In genomic region chr3:186331043-186331442, GRCh38 we compare ENCODE assay signal across 26 cellular contexts. TPM values are rescaled to one million over a fixed set of nuclear protein-coding genes. Genes with fewer than 3 reads are reported as not detected.
DNase-seq lines count a peak whose midpoint lies in the region; ATAC-seq, FAIRE-seq and TF ChIP-seq lines count a peak whose summit lies in the region.
"Had no signal": no experiment of that assay in that cellular context is flagged by ENCODE, and none has a peak within 500 bp of the region (broad histone marks: within the 10 kb centered on the region; RNA-seq: fewer than 3 reads in every experiment).

No MANE protein-coding gene starts in this region.

- no peak for TF ChIP-seq CTCF in neutrophil (IDR thresholded peaks at IDR 0.05)
- no peak for TF ChIP-seq CTCF in CD8-positive, alpha-beta T cell (IDR thresholded peaks at IDR 0.05)

- no peaks in the 10 kb centered on the region for H3K27me3 ChIP-seq in neutrophil
- H3K27me3 ChIP-seq in CD8-positive, alpha-beta T cell (ENCODE audit: insufficient read depth, low read length), result no peaks in the 10 kb centered on the region
- H3K27me3 ChIP-seq: upper lobe of right lung had no signal

- CTCF ChIA-PET in activated CD4-positive, alpha-beta T cell treated with anti-CD3 and anti-CD28 coated beads, Interleukin-2, amount 10 ng/mL, durations not matched to agents 7 days and 5 days (lab: Charles Lee), result no interaction called here
- CTCF ChIA-PET in CD8-positive, alpha-beta T cell (lab: Charles Lee), result interaction anchor here (1.6 kb wide), 1 partner anchor 9 kb away, joined by 4 read pairs; no protein-coding TSS in a partner anchor

- H3K27ac Mint-ChIP-seq in activated CD4-positive, alpha-beta T cell treated with anti-CD3 and anti-CD28 coated beads, Interleukin-2, amount 10 ng/mL, durations not matched to agents 7 days and 5 days, result no peak overlapping the region
- H3K27ac Mint-ChIP-seq in CD8-positive, alpha-beta T cell, result no peak overlapping the region
- H3K27ac Mint-ChIP-seq: CD4-positive, alpha-beta T cell; nephron had no signal

- H3K4me3 ChIP-seq in neutrophil (ENCODE audit: low read depth in 1 of 2, low read length in 1 of 2), result no peak overlapping the region
- no peak overlapping the region for H3K4me3 ChIP-seq in CD8-positive, alpha-beta T cell (ENCODE audit: low read depth, low read length)
- H3K4me3 ChIP-seq: A549, GM23248, upper lobe of right lung had no signal

- no peak for FAIRE-seq in GM12891 (lab: Jason Lieb, UNC)
- FAIRE-seq: A549, HTR-8/SVneo had no signal

- H3K4me1 Mint-ChIP-seq in activated CD4-positive, alpha-beta T cell treated with anti-CD3 and anti-CD28 coated beads, Interleukin-2, amount 10 ng/mL, durations not matched to agents 7 days and 5 days, result no peaks in the 10 kb centered on the region
- H3K4me1 Mint-ChIP-seq in CD8-positive, alpha-beta T cell (ENCODE audit: low read depth), result no peaks in the 10 kb centered on the region
- H3K4me1 Mint-ChIP-seq: nephron had no signal

- DNase-seq in activated CD4-positive, alpha-beta T cell treated with anti-CD3 and anti-CD28 coated beads for 48 hours, result peak; percentile 9
- DNase-seq in activated CD4-positive, alpha-beta T cell treated with anti-CD3 and anti-CD28 coated beads, Interleukin-2, amount 10 ng/mL, durations not matched to agents 7 days and 5 days, result no peak
- DNase-seq in GM12891 (ENCODE audit: insufficient read length, low spot score) (no peak), posterior cingulate gyrus (no peak)
- no peak for DNase-seq in CD8-positive, alpha-beta T cell
- DNase-seq: activated CD4-positive, CD25-positive, alpha-beta regulatory T cell; activated gamma-delta T cell; CD4-positive, alpha-beta T cell; central memory CD4-positive, alpha-beta T cell; cortex of kidney; effector memory CD4-positive, alpha-beta T cell; erythroblast; glutamatergic neuron; GM23248; NCI-H1105 treated with DMSO at 0.1 percent for 48 hours; NCI-H1930; NCI-H524 treated with DMSO at 0.1 percent for 48 hours; OCI-M1; stimulated activated naive CD4-positive, alpha-beta T cell; upper lobe of right lung had no signal

- peaks cover 30 to 54% of the 10 kb centered on the region in 2 experiments for H3K4me1 ChIP-seq in neutrophil (ENCODE audit: control insufficient read depth in 1 of 2, insufficient read depth in 1 of 2, low read depth in 1 of 2, low read length in 1 of 2)
- H3K4me1 ChIP-seq in CD8-positive, alpha-beta T cell (ENCODE audit: insufficient read depth, low read length), result no peaks in the 10 kb centered on the region
- H3K4me1 ChIP-seq: A549, upper lobe of right lung had no signal

- POLR2A ChIA-PET in activated CD4-positive, alpha-beta T cell treated with anti-CD3 and anti-CD28 coated beads, Interleukin-2, amount 10 ng/mL, durations not matched to agents 7 days and 5 days (lab: Charles Lee), result no interaction called here
- POLR2A ChIA-PET in CD8-positive, alpha-beta T cell (lab: Charles Lee), result no interaction called here

- H3K9me3 Mint-ChIP-seq in activated CD4-positive, alpha-beta T cell treated with anti-CD3 and anti-CD28 coated beads, Interleukin-2, amount 10 ng/mL, durations not matched to agents 7 days and 5 days, result no peaks in the 10 kb centered on the region
- no peaks in the 10 kb centered on the region for H3K9me3 Mint-ChIP-seq in CD8-positive, alpha-beta T cell
- H3K9me3 Mint-ChIP-seq: CD4-positive, alpha-beta T cell; nephron had no signal

- H3K27me3 Mint-ChIP-seq in activated CD4-positive, alpha-beta T cell treated with anti-CD3 and anti-CD28 coated beads, Interleukin-2, amount 10 ng/mL, durations not matched to agents 7 days and 5 days, result peaks cover 11% of the 10 kb centered on the region
- peaks cover 6% of the 10 kb centered on the region for H3K27me3 Mint-ChIP-seq in CD8-positive, alpha-beta T cell (ENCODE audit: low read depth)

- TF ChIP-seq POLR2A in GM12891 (IDR thresholded peaks at IDR 0.05; ENCODE audit: low read depth, low read length), result no peak

- no peaks in the 10 kb centered on the region for H3K36me3 Mint-ChIP-seq in activated CD4-positive, alpha-beta T cell treated with anti-CD3 and anti-CD28 coated beads, Interleukin-2, amount 10 ng/mL, durations not matched to agents 7 days and 5 days (ENCODE audit: low read depth)
- H3K36me3 Mint-ChIP-seq in CD8-positive, alpha-beta T cell, result no peaks in the 10 kb centered on the region

- H3K4me3 Mint-ChIP-seq in activated CD4-positive, alpha-beta T cell treated with anti-CD3 and anti-CD28 coated beads, Interleukin-2, amount 10 ng/mL, durations not matched to agents 7 days and 5 days, result no peak overlapping the region
- H3K4me3 Mint-ChIP-seq in CD8-positive, alpha-beta T cell, result no peak overlapping the region
- H3K4me3 Mint-ChIP-seq: CD4-positive, alpha-beta T cell; nephron had no signal

- intact Hi-C loops in posterior cingulate gyrus (cut with DNase I), result no loop called here
- intact Hi-C loops in CD8-positive, alpha-beta T cell (cut with DNase I, micrococcal nuclease), result no loop called here

- peaks cover 3% of the 10 kb centered on the region for H3K36me3 ChIP-seq in neutrophil
- no peaks in the 10 kb centered on the region for H3K36me3 ChIP-seq in CD8-positive, alpha-beta T cell (ENCODE audit: insufficient read depth, low read length)
- H3K36me3 ChIP-seq: upper lobe of right lung had no signal

- ATAC-seq in HG03432 (IDR thresholded peaks at IDR 0.05; ENCODE audit: unreplicated experiment) (peak; percentile 58), HG02973 (IDR thresholded peaks at IDR 0.05; ENCODE audit: unreplicated experiment) (no peak)
- no peak for ATAC-seq in CD8-positive, alpha-beta T cell
- ATAC-seq: A549, upper lobe of right lung had no signal

- H3K27ac ChIP-seq in neutrophil, result peak overlapping the region; percentile 12
- no peak overlapping the region for H3K27ac ChIP-seq in CD8-positive, alpha-beta T cell (ENCODE audit: low read depth, low read length)
- H3K27ac ChIP-seq: A549, GM23248, upper lobe of right lung had no signal

- H3K9me3 ChIP-seq in neutrophil, result no peaks in the 10 kb centered on the region
- H3K9me3 ChIP-seq in CD8-positive, alpha-beta T cell (ENCODE audit: low read length), result no peaks in the 10 kb centered on the region
- H3K9me3 ChIP-seq: A549, upper lobe of right lung had no signal

TF ChIP-seq in GM12891, 5 proteins besides CTCF, POLR2A, EP300 and RAD21:
- TF ChIP-seq SPI1 (IDR thresholded peaks at IDR 0.05; ENCODE audit: low read depth, low read length), result no peak
- peak; percentile 15; the same call in 1 of the 2 replicates for TF ChIP-seq POU2F2 (IDR thresholded peaks at IDR 0.05; ENCODE audit: low read depth, low read length)
TF ChIP-seq in GM12891: peak in this region for 1.

RNA-seq across cellular contexts. Expression of gene DGKG, which starts 31.0 kb away (rescaled TPM):
- under 1 TPM in 1 of 2 experiments, not detected in 1; 0.04 TPM for total RNA-seq in activated CD4-positive, alpha-beta T cell treated with anti-CD3 and anti-CD28 coated beads, Interleukin-2, amount 10 ng/mL, durations not matched to agents 7 days and 5 days
- polyA plus RNA-seq in GM12891 (2012; ENCODE audit: low read depth, missing spikeins), result 1.2 TPM
- not detected for total RNA-seq in CD8-positive, alpha-beta T cell
- total RNA-seq: CD4-positive, alpha-beta T cell; GM23248 had no signal
- polyA plus RNA-seq: GM23248 had no signal
